ENCODE assay signal across 1 cellular context in the genomic region with DNA sequence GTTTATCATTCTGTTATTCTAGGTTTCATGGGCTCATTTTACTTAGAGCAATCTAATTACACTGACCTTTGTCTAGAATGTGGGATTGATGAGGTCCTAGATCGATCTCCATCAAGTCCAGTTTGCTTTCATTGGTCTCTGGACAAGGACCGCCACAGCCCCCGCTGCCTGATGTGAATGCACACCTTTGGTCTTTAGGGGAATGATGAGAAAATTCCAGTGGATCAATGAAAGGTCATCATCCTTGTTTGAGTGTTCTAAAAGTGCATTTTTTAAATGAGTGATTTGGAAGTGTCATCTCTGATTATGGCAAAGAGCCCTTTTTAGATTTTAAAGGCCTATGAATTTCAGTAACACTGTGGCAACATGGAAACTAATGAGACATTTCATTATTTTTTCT.
TF ChIP-seq lines count a peak whose summit lies in the region.

No MANE protein-coding gene starts in this region.

TF ChIP-seq in liver, 16 proteins besides CTCF, POLR2A, EP300 and RAD21 (continued from another document):
- TF ChIP-seq, protein P1, sequence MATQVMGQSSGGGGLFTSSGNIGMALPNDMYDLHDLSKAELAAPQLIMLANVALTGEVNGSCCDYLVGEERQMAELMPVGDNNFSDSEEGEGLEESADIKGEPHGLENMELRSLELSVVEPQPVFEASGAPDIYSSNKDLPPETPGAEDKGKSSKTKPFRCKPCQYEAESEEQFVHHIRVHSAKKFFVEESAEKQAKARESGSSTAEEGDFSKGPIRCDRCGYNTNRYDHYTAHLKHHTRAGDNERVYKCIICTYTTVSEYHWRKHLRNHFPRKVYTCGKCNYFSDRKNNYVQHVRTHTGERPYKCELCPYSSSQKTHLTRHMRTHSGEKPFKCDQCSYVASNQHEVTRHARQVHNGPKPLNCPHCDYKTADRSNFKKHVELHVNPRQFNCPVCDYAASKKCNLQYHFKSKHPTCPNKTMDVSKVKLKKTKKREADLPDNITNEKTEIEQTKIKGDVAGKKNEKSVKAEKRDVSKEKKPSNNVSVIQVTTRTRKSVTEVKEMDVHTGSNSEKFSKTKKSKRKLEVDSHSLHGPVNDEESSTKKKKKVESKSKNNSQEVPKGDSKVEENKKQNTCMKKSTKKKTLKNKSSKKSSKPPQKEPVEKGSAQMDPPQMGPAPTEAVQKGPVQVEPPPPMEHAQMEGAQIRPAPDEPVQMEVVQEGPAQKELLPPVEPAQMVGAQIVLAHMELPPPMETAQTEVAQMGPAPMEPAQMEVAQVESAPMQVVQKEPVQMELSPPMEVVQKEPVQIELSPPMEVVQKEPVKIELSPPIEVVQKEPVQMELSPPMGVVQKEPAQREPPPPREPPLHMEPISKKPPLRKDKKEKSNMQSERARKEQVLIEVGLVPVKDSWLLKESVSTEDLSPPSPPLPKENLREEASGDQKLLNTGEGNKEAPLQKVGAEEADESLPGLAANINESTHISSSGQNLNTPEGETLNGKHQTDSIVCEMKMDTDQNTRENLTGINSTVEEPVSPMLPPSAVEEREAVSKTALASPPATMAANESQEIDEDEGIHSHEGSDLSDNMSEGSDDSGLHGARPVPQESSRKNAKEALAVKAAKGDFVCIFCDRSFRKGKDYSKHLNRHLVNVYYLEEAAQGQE (IDR thresholded peaks at IDR 0.05): peak; percentile 23
- TF ChIP-seq NR2F2 (IDR thresholded peaks at IDR 0.05) (no peak), YY1 (IDR thresholded peaks at IDR 0.05) (peak; percentile 29), HNF4G (IDR thresholded peaks at IDR 0.05) (no peak), EGR1 (IDR thresholded peaks at IDR 0.05; ENCODE audit: low read depth in 2 of 2) (peak in 1 of 2 donors; percentile 20), FOXA2 (IDR thresholded peaks at IDR 0.05) (no peak), TAF1 (conservative IDR thresholded peaks at IDR 0.05) (no peak), FOXA1 (IDR thresholded peaks at IDR 0.05) (no peak), RXRA (IDR thresholded peaks at IDR 0.05) (peak; percentile 61 to 79), HNF4A (conservative IDR thresholded peaks at IDR 0.05) (peak; percentile 52 to 74), JUND (IDR thresholded peaks at IDR 0.05) (peak in 1 of 2 donors; percentile 65), SP1 (IDR thresholded peaks at IDR 0.05) (no peak)
- TF ChIP-seq, protein P2, sequence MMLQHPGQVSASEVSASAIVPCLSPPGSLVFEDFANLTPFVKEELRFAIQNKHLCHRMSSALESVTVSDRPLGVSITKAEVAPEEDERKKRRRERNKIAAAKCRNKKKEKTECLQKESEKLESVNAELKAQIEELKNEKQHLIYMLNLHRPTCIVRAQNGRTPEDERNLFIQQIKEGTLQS (IDR thresholded peaks at IDR 0.05): no peak
- TF ChIP-seq, protein P3, sequence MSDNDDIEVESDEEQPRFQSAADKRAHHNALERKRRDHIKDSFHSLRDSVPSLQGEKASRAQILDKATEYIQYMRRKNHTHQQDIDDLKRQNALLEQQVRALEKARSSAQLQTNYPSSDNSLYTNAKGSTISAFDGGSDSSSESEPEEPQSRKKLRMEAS (IDR thresholded peaks at IDR 0.05): peak; percentile 47
- TF ChIP-seq, protein P4, sequence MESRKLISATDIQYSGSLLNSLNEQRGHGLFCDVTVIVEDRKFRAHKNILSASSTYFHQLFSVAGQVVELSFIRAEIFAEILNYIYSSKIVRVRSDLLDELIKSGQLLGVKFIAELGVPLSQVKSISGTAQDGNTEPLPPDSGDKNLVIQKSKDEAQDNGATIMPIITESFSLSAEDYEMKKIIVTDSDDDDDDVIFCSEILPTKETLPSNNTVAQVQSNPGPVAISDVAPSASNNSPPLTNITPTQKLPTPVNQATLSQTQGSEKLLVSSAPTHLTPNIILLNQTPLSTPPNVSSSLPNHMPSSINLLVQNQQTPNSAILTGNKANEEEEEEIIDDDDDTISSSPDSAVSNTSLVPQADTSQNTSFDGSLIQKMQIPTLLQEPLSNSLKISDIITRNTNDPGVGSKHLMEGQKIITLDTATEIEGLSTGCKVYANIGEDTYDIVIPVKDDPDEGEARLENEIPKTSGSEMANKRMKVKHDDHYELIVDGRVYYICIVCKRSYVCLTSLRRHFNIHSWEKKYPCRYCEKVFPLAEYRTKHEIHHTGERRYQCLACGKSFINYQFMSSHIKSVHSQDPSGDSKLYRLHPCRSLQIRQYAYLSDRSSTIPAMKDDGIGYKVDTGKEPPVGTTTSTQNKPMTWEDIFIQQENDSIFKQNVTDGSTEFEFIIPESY (IDR thresholded peaks at IDR 0.05): peak; percentile 21
